Comparison of ENCODE assay signal across 5 cellular contexts in the genomic region with DNA sequence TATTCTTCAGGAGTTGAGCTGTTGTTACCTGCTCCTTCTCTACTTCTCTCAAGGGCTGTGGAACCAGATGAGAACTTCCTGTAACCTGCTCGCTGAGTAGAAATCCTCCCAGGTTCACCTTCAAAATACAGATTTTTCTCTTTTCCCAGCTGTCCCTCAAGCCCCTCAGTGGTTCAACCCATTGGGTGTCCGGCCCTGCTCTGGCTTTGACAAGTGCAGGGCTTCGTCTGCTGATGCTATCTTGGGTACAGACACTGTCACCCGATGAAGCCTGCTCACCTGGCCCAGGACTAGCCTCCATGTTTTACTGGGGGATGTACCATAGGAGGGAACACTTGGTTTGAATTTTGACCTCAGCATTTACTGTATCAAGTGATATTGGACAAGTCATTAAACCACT.
"Had no signal": no experiment of that assay in that cellular context is flagged by ENCODE, and none has a peak within 500 bp of the region (broad histone marks: within the 10 kb centered on the region; RNA-seq: fewer than 3 reads in every experiment).

No MANE protein-coding gene starts in this region.

- H3K27ac ChIP-seq: HL-60 had no signal

- DNase-seq: IMR-90, KBM-7, KG1 had no signal

- H3K4me3 ChIP-seq: K562 had no signal
